In genomic region chr5:131264453-131265200, GRCh38 we compare ENCODE assay signal across 8 cellular contexts.
DNase-seq lines count a peak whose midpoint lies in the region; ATAC-seq and FAIRE-seq lines count a peak whose summit lies in the region.

No MANE protein-coding gene starts in this region.

- peak overlapping the region; percentile 79 for H3K9ac ChIP-seq in iPS-18a (ENCODE audit: low read length)

- no peaks in the 10 kb centered on the region for H3K36me3 ChIP-seq in iPS-18a (ENCODE audit: control insufficient read depth, low read depth, low read length)

- FAIRE-seq in GM19239 (lab: Jason Lieb, UNC) = no peak

- DNase-seq in GDM1 (lab: John Stamatoyannopoulos, UW) (peak; percentile 13), RPMI8226 (peak; percentile 74), astrocyte of the hippocampus (ENCODE audit: low read depth, low spot score) (peak; percentile 64), skeletal muscle cell (ENCODE audit: low read depth) (no peak), GM19239 (ENCODE audit: insufficient read length, low spot score) (no peak)

- H3K4me3 ChIP-seq in iPS-18a (ENCODE audit: low read length) (peak overlapping the region; percentile 89), skeletal muscle cell (ENCODE audit: low read depth, low read length) (peak overlapping the region; percentile 99)

- H3K9me3 ChIP-seq in iPS-18a (ENCODE audit: control insufficient read depth, low read depth, low read length) = no peaks in the 10 kb centered on the region

- H3K4me1 ChIP-seq in iPS-18a (ENCODE audit: control insufficient read depth, low read depth, low read length) = peaks cover 12% of the 10 kb centered on the region

- H3K27ac ChIP-seq in iPS-18a (ENCODE audit: low read length) = peak overlapping the region; percentile 35

- no peaks in the 10 kb centered on the region for H3K27me3 ChIP-seq in iPS-18a (ENCODE audit: control insufficient read depth, insufficient read depth, low read length)

- ATAC-seq in HG02759 (IDR thresholded peaks at IDR 0.05; ENCODE audit: unreplicated experiment) = peak; percentile 2
- no peak for ATAC-seq in HG03378 (IDR thresholded peaks at IDR 0.05; ENCODE audit: unreplicated experiment)

Comparison
In these comparisons a context has a peak if more than half of its experiments do, and no peak if none do; other contexts are left out.
1. DNase-seq: peak in GDM1 (single experiment), RPMI8226 (single experiment) and astrocyte of the hippocampus (single experiment); none in skeletal muscle cell (single experiment) and GM19239 (single experiment).